In genomic region chr1:29283804-29284195, GRCh38 we compare ENCODE assay signal across 14 cellular contexts. TPM values are rescaled to one million over a fixed set of nuclear protein-coding genes. Genes with fewer than 3 reads are reported as not detected.
DNase-seq lines count a peak whose midpoint lies in the region; ATAC-seq, FAIRE-seq and TF ChIP-seq lines count a peak whose summit lies in the region.
"Had no signal": no experiment of that assay in that cellular context is flagged by ENCODE, and none has a peak within 500 bp of the region (broad histone marks: within the 10 kb centered on the region; RNA-seq: fewer than 3 reads in every experiment).

No MANE protein-coding gene starts in this region.

- DNase-seq in K562 (ENCODE audit: extremely low read depth in 1 of 4, low spot score in 3 of 4) (no peak), small intestine (no peak), NCI-H1417 treated with DMSO at 0.1 percent for 48 hours (lab: John Stamatoyannopoulos, UW) (no peak)
- no peak for DNase-seq in effector CD8-positive, alpha-beta T cell (lab: John Stamatoyannopoulos, UW)
- DNase-seq: naive thymus-derived CD4-positive, alpha-beta T cell; NCI-H1092; SIG-M5 had no signal

- peak overlapping the region; percentile 98 for H2AFZ ChIP-seq in K562 (ENCODE audit: low read depth, low read length)
- H2AFZ ChIP-seq: hepatocyte had no signal

- 57% methylated on average over 10 of the region's 10 CpGs for WGBS in K562 (ENCODE audit: insufficient coverage, low coverage, missing lambda C conversion rate)
- WGBS in mesodermal cell (ENCODE audit: insufficient coverage in 2 of 2), 2 experiments: 81 to 82% methylated on average over 9 to 10 of the region's 10 CpGs
- WGBS in small intestine, 3 donors: 72 to 74% (median 74%) methylated on average over 10 of the region's 10 CpGs

- no peak for TF ChIP-seq POLR2A in K562 (conservative IDR thresholded peaks at IDR 0.05)

- no peaks in the 10 kb centered on the region for H4K20me1 ChIP-seq in BLaER1
- no peaks in the 10 kb centered on the region for H4K20me1 ChIP-seq in K562 (replicated peaks; ENCODE audit: control insufficient read depth, insufficient read depth, low read length)

- BruUV-seq in K562 (replicated peaks; lab: Mats Ljungman, UMichigan): no TSS peak

- no peaks in the 10 kb centered on the region for H3K9me1 ChIP-seq in K562 (ENCODE audit: control insufficient read depth, insufficient read depth, low read length)

- in situ Hi-C loops in K562 (cut with MboI): no loop called here

- CTCF ChIA-PET in K562 (lab: Yijun Ruan, JAX; ENCODE audit: low intra/inter-chr PET ratio): no interaction called here

- peak overlapping the region; percentile 53 for H3K4me3 ChIP-seq in BLaER1
- H3K4me3 ChIP-seq in HUES48 (ENCODE audit: low read depth, low read length): peak overlapping the region; percentile 62
- H3K4me3 ChIP-seq in K562: peak overlapping the region; percentile 42
- peak overlapping the region; percentile 14 for H3K4me3 ChIP-seq in mesodermal cell (ENCODE audit: extremely low read depth, insufficient read depth, low read length, poor library complexity, severe bottlenecking)
- no peak overlapping the region for H3K4me3 ChIP-seq in small intestine (ENCODE audit: low read depth in 1 of 2, low read length in 2 of 2)
- H3K4me3 ChIP-seq: hepatocyte, thyroid gland had no signal

- 0 out of 2 replicates have a peak overlapping the region, but pooled peaks have one; percentile 34 for H3K9ac ChIP-seq in BLaER1
- H3K9ac ChIP-seq in HUES48 (ENCODE audit: low read depth, low read length): peak overlapping the region; percentile 15
- peak overlapping the region in 1 of 2 experiments; percentile 27; a peak in 1 of 4 replicates for H3K9ac ChIP-seq in K562 (ENCODE audit: insufficient read depth in 1 of 2, low read depth in 2 of 2, low read length in 2 of 2)

- H3K27ac ChIP-seq in BLaER1: peak overlapping the region; percentile 56; the same call in 1 of the 2 replicates
- peak overlapping the region; percentile 82 for H3K27ac ChIP-seq in HUES48 (ENCODE audit: low read depth, low read length)
- H3K27ac ChIP-seq in K562 (ENCODE audit: extremely low read depth, low read depth, low read length): no peak overlapping the region
- peak overlapping the region; percentile 72 for H3K27ac ChIP-seq in mesodermal cell (ENCODE audit: low read depth, low read length, severe bottlenecking)
- no peak overlapping the region for H3K27ac ChIP-seq in small intestine (ENCODE audit: low read depth in 1 of 2, low read length in 1 of 2)
- H3K27ac ChIP-seq: hepatocyte, thyroid gland had no signal

- TF ChIP-seq CTCF in K562 (IDR thresholded peaks at IDR 0.05 in 2 of 3, conservative IDR thresholded peaks at IDR 0.05 in 1 of 3; ENCODE audit: insufficient read depth in 2 of 3, low read depth in 1 of 3, low read length in 3 of 3): no peak

- ATAC-seq in K562: no peak
- ATAC-seq in GM19324 (IDR thresholded peaks at IDR 0.05; ENCODE audit: low FRiP score, unreplicated experiment): no peak

- H3K9me3 ChIP-seq in BLaER1 (no peaks in the 10 kb centered on the region), HUES48 (ENCODE audit: control insufficient read depth, insufficient read depth, low read length) (no peaks in the 10 kb centered on the region), K562 (replicated peaks; ENCODE audit: control insufficient read depth, insufficient read depth, low read depth, low read length) (no peaks in the 10 kb centered on the region), mesodermal cell (ENCODE audit: control insufficient read depth, low read length) (no peaks in the 10 kb centered on the region), small intestine (ENCODE audit: control insufficient read depth, low read depth) (no peaks in the 10 kb centered on the region)
- H3K9me3 ChIP-seq: thyroid gland had no signal

- H3K4me1 ChIP-seq in BLaER1 (peaks cover 48% of the 10 kb centered on the region), HUES48 (ENCODE audit: control insufficient read depth, insufficient read depth, low read length) (peaks cover 14% of the 10 kb centered on the region), K562 (replicated peaks in 1 of 2; ENCODE audit: control insufficient read depth in 2 of 2, insufficient read depth in 2 of 2, low read length in 2 of 2) (peaks cover 11 to 25% of the 10 kb centered on the region in 2 experiments; a peak in 4 of 5 replicates), mesodermal cell (ENCODE audit: control insufficient read depth, insufficient read depth, low read length, poor library complexity, severe bottlenecking) (peaks cover 9% of the 10 kb centered on the region), small intestine (ENCODE audit: control insufficient read depth in 2 of 2, insufficient read depth in 1 of 2, low read depth in 1 of 2, low read length in 1 of 2) (no peaks in the 10 kb centered on the region)
- H3K4me1 ChIP-seq: thyroid gland had no signal

- no peaks in the 10 kb centered on the region for H3K27me3 ChIP-seq in BLaER1
- no peaks in the 10 kb centered on the region for H3K27me3 ChIP-seq in HUES48 (ENCODE audit: control insufficient read depth, insufficient read depth, low read length)
- peaks cover 0 to 14% of the 10 kb centered on the region in 2 experiments; a peak in 3 of 5 replicates for H3K27me3 ChIP-seq in K562 (ENCODE audit: control insufficient read depth in 2 of 2, insufficient read depth in 2 of 2, low read length in 2 of 2)
- H3K27me3 ChIP-seq in small intestine (ENCODE audit: control insufficient read depth in 2 of 2, insufficient read depth in 2 of 2, low read length in 2 of 2): no peaks in the 10 kb centered on the region
- H3K27me3 ChIP-seq: hepatocyte, thyroid gland had no signal

- no peak for TF ChIP-seq EP300 in K562 (IDR thresholded peaks at IDR 0.05; ENCODE audit: low read length)

- TF ChIP-seq RAD21 in K562 (CRISPR knock-in tag; conservative IDR thresholded peaks at IDR 0.05 in 1 of 2, IDR thresholded peaks at IDR 0.05 in 1 of 2): no peak

- POLR2A ChIA-PET in K562 (lab: Yijun Ruan, JAX): interaction anchor here (1.0 to 1.4 kb wide), 3 partner anchors 8 to 53 kb away, joined by 3 to 5 read pairs (median 3); partner anchors contain the start of gene MECR

- no peaks in the 10 kb centered on the region for H3K79me2 ChIP-seq in K562 (ENCODE audit: control insufficient read depth, insufficient read depth, low read length)
- H3K79me2 ChIP-seq: hepatocyte had no signal

- peak overlapping the region; percentile 75 for H3K4me2 ChIP-seq in BLaER1
- H3K4me2 ChIP-seq in K562 (ENCODE audit: insufficient read depth, low read length): peak overlapping the region; percentile 85
- H3K4me2 ChIP-seq: hepatocyte had no signal

- FAIRE-seq in K562 (lab: Jason Lieb, UNC) (no peak), small intestine (lab: Jason Lieb, UNC) (no peak)
- FAIRE-seq: HepG2 had no signal

- H3K36me3 ChIP-seq in BLaER1: no peaks in the 10 kb centered on the region
- H3K36me3 ChIP-seq in HUES48 (ENCODE audit: control insufficient read depth, insufficient read depth, low read length): 0 out of 2 replicates have a peak, but pooled peaks cover 2% of the 10 kb centered on the region
- no peaks in the 10 kb centered on the region for H3K36me3 ChIP-seq in K562 (ENCODE audit: control insufficient read depth, insufficient read depth, low read length)
- peaks cover 30% of the 10 kb centered on the region for H3K36me3 ChIP-seq in mesodermal cell (ENCODE audit: control insufficient read depth, insufficient read depth, low read length)
- no peaks in the 10 kb centered on the region for H3K36me3 ChIP-seq in small intestine (ENCODE audit: control insufficient read depth in 2 of 2, insufficient read depth in 2 of 2, low read length in 2 of 2)

- intact Hi-C loops in K562 (cut with micrococcal nuclease): no loop called here

RNA-seq across cellular contexts. Expression of gene PTPRU, which starts 47.5 kb away (rescaled TPM):
- total RNA-seq in K562 (2011; cell fraction: chromatin; rRNA removed; ENCODE audit: low replicate concordance): 4.9 and 9.4 TPM in 2 replicates
- 10.3 and 12.5 TPM in 2 replicates for total RNA-seq in K562 (2011; cell fraction: nucleolus; rRNA removed)
- 6.5 and 6.9 TPM in 2 replicates for total RNA-seq in K562 (2011; cell fraction: nucleoplasm; rRNA removed)
- total RNA-seq in K562 (2014; rRNA removed) (2.9 and 4.3 TPM in 2 replicates), K562 (2014; rRNA removed; fragmentation: Illumina TruSeq; extraction: Trizol) (0.22 and 0.44 TPM in 2 replicates), K562 (2015; rRNA removed; fragmentation: Illumina TruSeq; extraction: Trizol) (0.64 and 1.0 TPM in 2 replicates), K562 (2021) (2.7 and 3.1 TPM in 2 replicates)
- polyA plus RNA-seq in K562 (2011; rRNA removed) (0.92 and 4.0 TPM in 2 replicates), K562 (2014; fragmentation: Illumina TruSeq; extraction: Trizol) (1.3 and 1.7 TPM in 2 replicates), K562 (2014; fragmentation: Nextera tagmentation; extraction: Ambion mirVana) (under 1 TPM; 0.01 to 0.03 TPM), K562 (2014; rRNA removed) (1.5 and 2.5 TPM in 2 replicates), small intestine (1 to 10 TPM in 1 of 3 donors, under 1 TPM in 1, not detected in 1; 0.27 to 4.3 TPM)
- polyA plus RNA-seq in K562 (2011; cell fraction: cytosol; rRNA removed): 2.5 and 3.9 TPM in 2 replicates
- polyA plus RNA-seq in K562 (2011; cell fraction: nucleus; rRNA removed): 6.1 and 10.5 TPM in 2 replicates
- 2.2 and 4.7 TPM in 2 replicates for polyA plus RNA-seq in K562 (2012)
- 0.91 and 2.5 TPM in 2 replicates for polyA minus RNA-seq in K562 (2011; rRNA and poly(A)+ RNA removed)
- 1.7 and 6.4 TPM in 2 replicates for polyA minus RNA-seq in K562 (2011; cell fraction: cytosol; rRNA and poly(A)+ RNA removed)
- polyA minus RNA-seq in K562 (2011; cell fraction: nucleus; rRNA and poly(A)+ RNA removed): 3.6 and 6.8 TPM in 2 replicates
- polyA plus RNA-seq in mesodermal cell (2013, experiment 1 of 2): 42.9 TPM
- polyA plus RNA-seq in mesodermal cell (2013, experiment 2 of 2): 30.9 TPM
- polyA plus RNA-seq: naive thymus-derived CD4-positive, alpha-beta T cell had no signal

RNA-seq across cellular contexts. Expression of gene MECR, which starts 53.1 kb away (rescaled TPM):
- 106 and 162 TPM in 2 replicates for total RNA-seq in K562 (2011; cell fraction: chromatin; rRNA removed; ENCODE audit: low replicate concordance)
- total RNA-seq in K562 (2011; cell fraction: nucleolus; rRNA removed): 106 and 111 TPM in 2 replicates
- total RNA-seq in K562 (2011; cell fraction: nucleoplasm; rRNA removed): 98.9 and 104 TPM in 2 replicates
- 42.9 and 48.1 TPM in 2 replicates for total RNA-seq in K562 (2014; rRNA removed)
- 29.2 and 35.9 TPM in 2 replicates for total RNA-seq in K562 (2014; rRNA removed; fragmentation: Illumina TruSeq; extraction: Trizol)
- total RNA-seq in K562 (2015; rRNA removed; fragmentation: Illumina TruSeq; extraction: Trizol): 27.5 and 30.4 TPM in 2 replicates
- total RNA-seq in K562 (2021): 48.8 and 51.2 TPM in 2 replicates
- 43.7 and 57.2 TPM in 2 replicates for polyA plus RNA-seq in K562 (2011; rRNA removed)
- 46.1 and 47.4 TPM in 2 replicates for polyA plus RNA-seq in K562 (2011; cell fraction: cytosol; rRNA removed)
- 51.0 and 58.5 TPM in 2 replicates for polyA plus RNA-seq in K562 (2011; cell fraction: nucleus; rRNA removed)
- 39.0 and 47.8 TPM in 2 replicates for polyA plus RNA-seq in K562 (2012)
- 52.8 and 58.3 TPM in 2 replicates for polyA plus RNA-seq in K562 (2014; fragmentation: Illumina TruSeq; extraction: Trizol)
- 10 to 100 TPM; 10.4 to 18.0 TPM for polyA plus RNA-seq in K562 (2014; fragmentation: Nextera tagmentation; extraction: Ambion mirVana)
- 58.6 and 61.2 TPM in 2 replicates for polyA plus RNA-seq in K562 (2014; rRNA removed)
- 44.6 and 48.9 TPM in 2 replicates for polyA minus RNA-seq in K562 (2011; rRNA and poly(A)+ RNA removed)
- 25.6 and 31.0 TPM in 2 replicates for polyA minus RNA-seq in K562 (2011; cell fraction: cytosol; rRNA and poly(A)+ RNA removed)
- 33.3 and 39.5 TPM in 2 replicates for polyA minus RNA-seq in K562 (2011; cell fraction: nucleus; rRNA and poly(A)+ RNA removed)
- polyA plus RNA-seq in mesodermal cell (2013, experiment 1 of 2): 34.0 TPM
- polyA plus RNA-seq in mesodermal cell (2013, experiment 2 of 2): 28.1 TPM
- polyA plus RNA-seq in small intestine: 10 to 100 TPM in 2 of 3 donors, 1 to 10 TPM in 1; 9.7 to 20.0 (median 19.2) TPM

Comparison
In these comparisons a context has a peak if more than half of its experiments do, and no peak if none do; other contexts are left out.
1. H3K27ac ChIP-seq: peak in BLaER1 (single experiment), HUES48 (single experiment) and mesodermal cell (single experiment); none in K562 (single experiment) and small intestine (0 of 2).
2. H3K4me3 ChIP-seq: peak in BLaER1 (single experiment), HUES48 (single experiment), K562 (single experiment) and mesodermal cell (single experiment); none in small intestine (0 of 2).